ENCODE assay signal across 1 cellular context in the genomic region with DNA sequence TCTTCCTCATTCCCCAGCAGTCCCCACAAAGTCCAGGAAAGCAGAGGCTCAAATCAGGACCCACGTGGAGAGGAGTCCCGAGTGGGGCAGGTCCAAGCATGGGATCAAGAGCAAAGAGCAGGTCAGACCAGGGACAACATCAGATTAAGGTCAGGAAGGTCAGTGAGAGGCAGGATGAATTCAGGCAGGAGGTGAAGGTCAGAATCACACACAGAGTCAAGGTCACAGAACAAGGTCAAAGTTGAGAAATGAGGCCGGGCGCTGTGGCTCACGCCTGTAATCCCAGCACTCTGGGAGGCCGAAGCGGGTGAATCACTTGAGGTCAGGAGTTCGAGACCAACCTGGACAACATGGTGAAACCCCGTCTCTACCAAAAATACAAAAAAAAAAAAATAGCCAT.
TF ChIP-seq lines count a peak whose summit lies in the region.

No MANE protein-coding gene starts in this region.

TF ChIP-seq in HepG2, 621 proteins besides CTCF, POLR2A, EP300 and RAD21 (continued from another document):
- TF ChIP-seq, protein P1, sequence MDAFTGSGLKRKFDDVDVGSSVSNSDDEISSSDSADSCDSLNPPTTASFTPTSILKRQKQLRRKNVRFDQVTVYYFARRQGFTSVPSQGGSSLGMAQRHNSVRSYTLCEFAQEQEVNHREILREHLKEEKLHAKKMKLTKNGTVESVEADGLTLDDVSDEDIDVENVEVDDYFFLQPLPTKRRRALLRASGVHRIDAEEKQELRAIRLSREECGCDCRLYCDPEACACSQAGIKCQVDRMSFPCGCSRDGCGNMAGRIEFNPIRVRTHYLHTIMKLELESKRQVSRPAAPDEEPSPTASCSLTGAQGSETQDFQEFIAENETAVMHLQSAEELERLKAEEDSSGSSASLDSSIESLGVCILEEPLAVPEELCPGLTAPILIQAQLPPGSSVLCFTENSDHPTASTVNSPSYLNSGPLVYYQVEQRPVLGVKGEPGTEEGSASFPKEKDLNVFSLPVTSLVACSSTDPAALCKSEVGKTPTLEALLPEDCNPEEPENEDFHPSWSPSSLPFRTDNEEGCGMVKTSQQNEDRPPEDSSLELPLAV (CRISPR knock-in tag; conservative IDR thresholded peaks at IDR 0.05; ENCODE audit: low read depth) = no peak
- TF ChIP-seq ZMYM4 (CRISPR knock-in tag; IDR thresholded peaks at IDR 0.05) (no peak), ZNF460 (CRISPR knock-in tag; IDR thresholded peaks at IDR 0.05; ENCODE audit: borderline replicate concordance) (no peak), ZNF816 (CRISPR knock-in tag; IDR thresholded peaks at IDR 0.05; ENCODE audit: borderline replicate concordance) (no peak), GATAD1 (CRISPR knock-in tag; IDR thresholded peaks at IDR 0.05) (no peak), MTA1 (CRISPR knock-in tag; IDR thresholded peaks at IDR 0.05; ENCODE audit: borderline replicate concordance) (no peak), ZNF546 (CRISPR knock-in tag; conservative IDR thresholded peaks at IDR 0.05) (no peak), FOXK1 (CRISPR knock-in tag; IDR thresholded peaks at IDR 0.05; ENCODE audit: borderline replicate concordance, low read depth) (no peak), TGIF2 (CRISPR knock-in tag; IDR thresholded peaks at IDR 0.05) (no peak), SIN3B (IDR thresholded peaks at IDR 0.05; ENCODE audit: low read length) (no peak), ZNF570 (CRISPR knock-in tag; IDR thresholded peaks at IDR 0.05; ENCODE audit: borderline replicate concordance) (no peak), RARA (CRISPR knock-in tag; IDR thresholded peaks at IDR 0.05) (peak; percentile 71), MEIS1 (CRISPR knock-in tag; IDR thresholded peaks at IDR 0.05; ENCODE audit: borderline replicate concordance) (no peak), ZNF550 (CRISPR knock-in tag; IDR thresholded peaks at IDR 0.05; ENCODE audit: borderline replicate concordance) (no peak), JUN (CRISPR knock-in tag; IDR thresholded peaks at IDR 0.05) (no peak), ZKSCAN1 (IDR thresholded peaks at IDR 0.05; ENCODE audit: low read length) (no peak), ZNF749 (CRISPR knock-in tag; IDR thresholded peaks at IDR 0.05; ENCODE audit: borderline replicate concordance) (no peak), ZNF317 (CRISPR knock-in tag; IDR thresholded peaks at IDR 0.05) (no peak), ZBTB20 (CRISPR knock-in tag; IDR thresholded peaks at IDR 0.05; ENCODE audit: borderline replicate concordance, low read depth) (no peak), NR2C2 (CRISPR knock-in tag; IDR thresholded peaks at IDR 0.05; ENCODE audit: borderline replicate concordance) (peak; percentile 57), TARDBP (CRISPR knock-in tag; IDR thresholded peaks at IDR 0.05) (no peak), ESRRA (CRISPR knock-in tag; IDR thresholded peaks at IDR 0.05; ENCODE audit: low read depth) (peak; percentile 83; the same call in 1 of the 2 replicates), NR2F6 (IDR thresholded peaks at IDR 0.05) (peak; percentile 51), NR2F6 (CRISPR knock-in tag; IDR thresholded peaks at IDR 0.05) (peak; percentile 69), SALL1 (CRISPR knock-in tag; IDR thresholded peaks at IDR 0.05) (0 out of 2 replicates have a peak, but pooled peaks have one; percentile 20), ZNF614 (CRISPR knock-in tag; IDR thresholded peaks at IDR 0.05; ENCODE audit: borderline replicate concordance) (no peak), PHF5A (CRISPR knock-in tag; IDR thresholded peaks at IDR 0.05; ENCODE audit: low read depth, unreplicated experiment) (no peak)
- TF ChIP-seq, protein P2, sequence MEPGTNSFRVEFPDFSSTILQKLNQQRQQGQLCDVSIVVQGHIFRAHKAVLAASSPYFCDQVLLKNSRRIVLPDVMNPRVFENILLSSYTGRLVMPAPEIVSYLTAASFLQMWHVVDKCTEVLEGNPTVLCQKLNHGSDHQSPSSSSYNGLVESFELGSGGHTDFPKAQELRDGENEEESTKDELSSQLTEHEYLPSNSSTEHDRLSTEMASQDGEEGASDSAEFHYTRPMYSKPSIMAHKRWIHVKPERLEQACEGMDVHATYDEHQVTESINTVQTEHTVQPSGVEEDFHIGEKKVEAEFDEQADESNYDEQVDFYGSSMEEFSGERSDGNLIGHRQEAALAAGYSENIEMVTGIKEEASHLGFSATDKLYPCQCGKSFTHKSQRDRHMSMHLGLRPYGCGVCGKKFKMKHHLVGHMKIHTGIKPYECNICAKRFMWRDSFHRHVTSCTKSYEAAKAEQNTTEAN (CRISPR knock-in tag; conservative IDR thresholded peaks at IDR 0.05) = no peak
- TF ChIP-seq, protein P3, sequence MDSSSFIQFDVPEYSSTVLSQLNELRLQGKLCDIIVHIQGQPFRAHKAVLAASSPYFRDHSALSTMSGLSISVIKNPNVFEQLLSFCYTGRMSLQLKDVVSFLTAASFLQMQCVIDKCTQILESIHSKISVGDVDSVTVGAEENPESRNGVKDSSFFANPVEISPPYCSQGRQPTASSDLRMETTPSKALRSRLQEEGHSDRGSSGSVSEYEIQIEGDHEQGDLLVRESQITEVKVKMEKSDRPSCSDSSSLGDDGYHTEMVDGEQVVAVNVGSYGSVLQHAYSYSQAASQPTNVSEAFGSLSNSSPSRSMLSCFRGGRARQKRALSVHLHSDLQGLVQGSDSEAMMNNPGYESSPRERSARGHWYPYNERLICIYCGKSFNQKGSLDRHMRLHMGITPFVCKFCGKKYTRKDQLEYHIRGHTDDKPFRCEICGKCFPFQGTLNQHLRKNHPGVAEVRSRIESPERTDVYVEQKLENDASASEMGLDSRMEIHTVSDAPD (CRISPR knock-in tag; IDR thresholded peaks at IDR 0.05) = no peak
- TF ChIP-seq, protein P4, sequence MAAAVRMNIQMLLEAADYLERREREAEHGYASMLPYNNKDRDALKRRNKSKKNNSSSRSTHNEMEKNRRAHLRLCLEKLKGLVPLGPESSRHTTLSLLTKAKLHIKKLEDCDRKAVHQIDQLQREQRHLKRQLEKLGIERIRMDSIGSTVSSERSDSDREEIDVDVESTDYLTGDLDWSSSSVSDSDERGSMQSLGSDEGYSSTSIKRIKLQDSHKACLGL (CRISPR knock-in tag; IDR thresholded peaks at IDR 0.05) = no peak
- TF ChIP-seq, protein P5, sequence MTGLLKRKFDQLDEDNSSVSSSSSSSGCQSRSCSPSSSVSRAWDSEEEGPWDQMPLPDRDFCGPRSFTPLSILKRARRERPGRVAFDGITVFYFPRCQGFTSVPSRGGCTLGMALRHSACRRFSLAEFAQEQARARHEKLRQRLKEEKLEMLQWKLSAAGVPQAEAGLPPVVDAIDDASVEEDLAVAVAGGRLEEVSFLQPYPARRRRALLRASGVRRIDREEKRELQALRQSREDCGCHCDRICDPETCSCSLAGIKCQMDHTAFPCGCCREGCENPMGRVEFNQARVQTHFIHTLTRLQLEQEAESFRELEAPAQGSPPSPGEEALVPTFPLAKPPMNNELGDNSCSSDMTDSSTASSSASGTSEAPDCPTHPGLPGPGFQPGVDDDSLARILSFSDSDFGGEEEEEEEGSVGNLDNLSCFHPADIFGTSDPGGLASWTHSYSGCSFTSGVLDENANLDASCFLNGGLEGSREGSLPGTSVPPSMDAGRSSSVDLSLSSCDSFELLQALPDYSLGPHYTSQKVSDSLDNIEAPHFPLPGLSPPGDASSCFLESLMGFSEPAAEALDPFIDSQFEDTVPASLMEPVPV (CRISPR knock-in tag; IDR thresholded peaks at IDR 0.05) = no peak
- TF ChIP-seq, protein P6, sequence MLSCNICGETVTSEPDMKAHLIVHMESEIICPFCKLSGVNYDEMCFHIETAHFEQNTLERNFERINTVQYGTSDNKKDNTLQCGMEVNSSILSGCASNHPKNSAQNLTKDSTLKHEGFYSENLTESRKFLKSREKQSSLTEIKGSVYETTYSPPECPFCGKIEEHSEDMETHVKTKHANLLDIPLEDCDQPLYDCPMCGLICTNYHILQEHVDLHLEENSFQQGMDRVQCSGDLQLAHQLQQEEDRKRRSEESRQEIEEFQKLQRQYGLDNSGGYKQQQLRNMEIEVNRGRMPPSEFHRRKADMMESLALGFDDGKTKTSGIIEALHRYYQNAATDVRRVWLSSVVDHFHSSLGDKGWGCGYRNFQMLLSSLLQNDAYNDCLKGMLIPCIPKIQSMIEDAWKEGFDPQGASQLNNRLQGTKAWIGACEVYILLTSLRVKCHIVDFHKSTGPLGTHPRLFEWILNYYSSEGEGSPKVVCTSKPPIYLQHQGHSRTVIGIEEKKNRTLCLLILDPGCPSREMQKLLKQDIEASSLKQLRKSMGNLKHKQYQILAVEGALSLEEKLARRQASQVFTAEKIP (CRISPR knock-in tag; IDR thresholded peaks at IDR 0.05; ENCODE audit: borderline replicate concordance) = no peak
